ENCODE assay signal across 22 cellular contexts in the genomic region with DNA sequence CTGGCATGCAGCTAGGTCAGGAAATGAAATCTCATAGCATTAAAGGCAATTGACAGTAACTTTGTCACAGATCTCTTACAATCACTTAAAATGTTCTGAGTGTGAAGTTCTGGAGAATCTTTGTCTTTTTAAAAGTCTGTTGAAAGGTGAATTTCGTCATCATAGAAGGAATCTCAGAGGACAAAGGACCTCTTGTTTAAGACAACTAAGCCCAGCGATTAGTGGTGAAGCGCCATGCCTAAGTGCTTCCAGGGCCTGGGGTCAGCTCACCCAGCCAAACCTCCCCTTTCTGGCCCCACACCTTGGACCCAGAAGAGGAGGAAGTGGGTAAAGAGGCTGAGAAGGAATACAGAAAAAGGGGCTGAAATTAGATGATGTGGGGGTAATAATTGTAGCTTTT. TPM values are rescaled to one million over a fixed set of nuclear protein-coding genes. Genes with fewer than 3 reads are reported as not detected.
DNase-seq lines count a peak whose midpoint lies in the region; ATAC-seq, FAIRE-seq and TF ChIP-seq lines count a peak whose summit lies in the region.
"Had no signal": no experiment of that assay in that cellular context is flagged by ENCODE, and none has a peak within 500 bp of the region (broad histone marks: within the 10 kb centered on the region; RNA-seq: fewer than 3 reads in every experiment).

No MANE protein-coding gene starts in this region.

- intact Hi-C loops in ovary (cut with DNase I), result loop anchor here in 1 of 4 donors (5.0 kb wide), 1 partner anchor 1977 kb away; no protein-coding TSS in a partner anchor
- intact Hi-C loops in vagina (cut with DNase I), result no loop called here

- TF ChIP-seq EP300 in A549 (IDR thresholded peaks at IDR 0.05) (no peak), ovary (IDR thresholded peaks at IDR 0.05) (no peak)

- WGBS in A549 (ENCODE audit: missing lambda C conversion rate), result 52% methylated on average over 3 of the region's 3 CpGs
- WGBS in HUES64, result 88% methylated on average over 1 of the region's 3 CpGs
- WGBS in endodermal cell (ENCODE audit: insufficient coverage in 1 of 2, insufficient read length in 1 of 2), 2 experiments, result 40 to 72% methylated on average over 1 to 3 of the region's 3 CpGs
- 61 to 69% (median 64%) methylated on average over 3 of the region's 3 CpGs for WGBS in ovary, 3 donors

- TF ChIP-seq RAD21 in A549 (conservative IDR thresholded peaks at IDR 0.05 in 1 of 2, IDR thresholded peaks at IDR 0.05 in 1 of 2), result no peak

- H3K4me1 Mint-ChIP-seq in endodermal cell (peaks cover 16% of the 10 kb centered on the region), neural progenitor cell (peaks cover 26% of the 10 kb centered on the region)

- H3K4me3 ChIP-seq in A549 (no peak overlapping the region), HUES64 (ENCODE audit: low read length) (no peak overlapping the region), endodermal cell (ENCODE audit: low read length) (no peak overlapping the region), neural progenitor cell (no peak overlapping the region), ovary (no peak overlapping the region), vagina (no peak overlapping the region)
- H3K4me3 ChIP-seq: spleen, stomach had no signal

- H3K4me3 Mint-ChIP-seq in endodermal cell (no peak overlapping the region), neural progenitor cell (no peak overlapping the region)
- H3K4me3 Mint-ChIP-seq: activated T-cell treated with anti-CD3 and anti-CD28 coated beads, Interleukin-2, amount 50 U/mL, for 72 hours; nephron had no signal

- H3K9ac ChIP-seq in HUES64 (ENCODE audit: low read depth, low read length) (no peak overlapping the region), endodermal cell (ENCODE audit: extremely low read depth, low read length, poor library complexity, severe bottlenecking) (no peak overlapping the region), neural progenitor cell (no peak overlapping the region)

- H3K36me3 ChIP-seq in HUES64 (ENCODE audit: insufficient read depth, low read length) (no peaks in the 10 kb centered on the region), endodermal cell (ENCODE audit: control insufficient read depth, insufficient read depth, low read length) (no peaks in the 10 kb centered on the region), neural progenitor cell (no peaks in the 10 kb centered on the region), ovary (no peaks in the 10 kb centered on the region), vagina (no peaks in the 10 kb centered on the region)
- H3K36me3 ChIP-seq: spleen, stomach had no signal

- H3K9me3 ChIP-seq in A549 (no peaks in the 10 kb centered on the region), HUES64 (ENCODE audit: insufficient read depth, low read depth, low read length) (no peaks in the 10 kb centered on the region), endodermal cell (ENCODE audit: control insufficient read depth, low read length) (no peaks in the 10 kb centered on the region), neural progenitor cell (ENCODE audit: low read depth) (no peaks in the 10 kb centered on the region), ovary (no peaks in the 10 kb centered on the region), vagina (no peaks in the 10 kb centered on the region)
- H3K9me3 ChIP-seq: spleen had no signal

- POLR2A ChIA-PET in A549 (lab: Yijun Ruan, JAX), result no interaction called here

- no peak for TF ChIP-seq POLR2A in A549 (IDR thresholded peaks at IDR 0.05; ENCODE audit: low read length)
- TF ChIP-seq POLR2A in ovary (IDR thresholded peaks at IDR 0.05), result no peak
- TF ChIP-seq POLR2A in vagina (IDR thresholded peaks at IDR 0.05), result no peak

- no peak for DNase-seq in A549 (ENCODE audit: low read depth in 1 of 2, low spot score in 1 of 2)
- no peak for DNase-seq in endodermal cell
- DNase-seq in neural progenitor cell (ENCODE audit: low spot score), result peak; percentile 22
- no peak for DNase-seq in ovary
- no peak for DNase-seq in vagina (ENCODE audit: extremely low spot score in 2 of 2)
- DNase-seq in SK-N-DZ (ENCODE audit: low spot score), result no peak
- DNase-seq: activated naive CD4-positive, alpha-beta T cell treated with anti-CD3 and anti-CD28 coated beads, Interleukin-2, amount 50 U/mL, for 16 hours; activated T-cell treated with anti-CD3 and anti-CD28 coated beads, Interleukin-2, amount 50 U/mL, for 72 hours; aorta; left colon; NCI-H1105 treated with DMSO at 0.1 percent for 48 hours; NCI-H526; spleen; stimulated activated CD4-positive, alpha-beta T cell treated with anti-CD3 and anti-CD28 coated beads, Interleukin-4, amount 100 ng/mL, for 24 hours; stomach had no signal

- H2AFZ ChIP-seq in neural progenitor cell (replicated peaks), result no peak overlapping the region

- H3K27me3 Mint-ChIP-seq in endodermal cell (ENCODE audit: insufficient read depth) (no peaks in the 10 kb centered on the region), neural progenitor cell (ENCODE audit: insufficient read depth, low read depth) (peaks cover 4% of the 10 kb centered on the region)

- no peaks in the 10 kb centered on the region for H3K79me2 ChIP-seq in neural progenitor cell (ENCODE audit: low read depth)

- H3K9me3 Mint-ChIP-seq in endodermal cell (no peaks in the 10 kb centered on the region), neural progenitor cell (no peaks in the 10 kb centered on the region)
- H3K9me3 Mint-ChIP-seq: activated T-cell treated with anti-CD3 and anti-CD28 coated beads, Interleukin-2, amount 50 U/mL, for 72 hours had no signal

- TF ChIP-seq CTCF in A549 (IDR thresholded peaks at IDR 0.05) (no peak), endodermal cell (conservative IDR thresholded peaks at IDR 0.05) (no peak), neural progenitor cell (IDR thresholded peaks at IDR 0.05) (no peak), ovary (IDR thresholded peaks at IDR 0.05) (no peak), vagina (IDR thresholded peaks at IDR 0.05) (no peak)

- no peaks in the 10 kb centered on the region for H3K27me3 ChIP-seq in HUES64 (ENCODE audit: insufficient read depth, low read length)
- H3K27me3 ChIP-seq in endodermal cell (ENCODE audit: control insufficient read depth, insufficient read depth, low read length, poor library complexity, severe bottlenecking), result no peaks in the 10 kb centered on the region
- no peaks in the 10 kb centered on the region for H3K27me3 ChIP-seq in neural progenitor cell
- H3K27me3 ChIP-seq in ovary, result no peaks in the 10 kb centered on the region
- H3K27me3 ChIP-seq in vagina, result no peaks in the 10 kb centered on the region

- ATAC-seq in A549 (no peak), GM21786 (IDR thresholded peaks at IDR 0.05; ENCODE audit: unreplicated experiment) (no peak)
- ATAC-seq: activated T-cell treated with anti-CD3 and anti-CD28 coated beads, Interleukin-2, amount 50 U/mL, for 72 hours; left colon had no signal

- peak; percentile 46 for FAIRE-seq in A549 (lab: Jason Lieb, UNC)
- FAIRE-seq: A204.1, TTC549 had no signal

- no peaks in the 10 kb centered on the region for H3K36me3 Mint-ChIP-seq in endodermal cell (ENCODE audit: low read depth)
- H3K36me3 Mint-ChIP-seq in neural progenitor cell, result no peaks in the 10 kb centered on the region

- CTCF ChIA-PET in A549 (lab: Yijun Ruan, JAX), result interaction anchor here (1.1 kb wide), 1 partner anchor 48 kb away, joined by 3 read pairs; no protein-coding TSS in a partner anchor

- peaks cover 17% of the 10 kb centered on the region for H3F3A ChIP-seq in neural progenitor cell (ENCODE audit: low read depth)

- H3K4me1 ChIP-seq in A549, result no peaks in the 10 kb centered on the region
- H3K4me1 ChIP-seq in HUES64 (ENCODE audit: insufficient read depth, low read length), result peaks cover 6% of the 10 kb centered on the region; the same call in 1 of the 2 replicates
- H3K4me1 ChIP-seq in endodermal cell (ENCODE audit: control insufficient read depth, insufficient read depth, low read length), result no peaks in the 10 kb centered on the region
- H3K4me1 ChIP-seq in neural progenitor cell, result peaks cover 7% of the 10 kb centered on the region
- no peaks in the 10 kb centered on the region for H3K4me1 ChIP-seq in ovary (ENCODE audit: insufficient read depth)
- H3K4me1 ChIP-seq in vagina, result no peaks in the 10 kb centered on the region
- H3K4me1 ChIP-seq: spleen, stomach had no signal

- no peak overlapping the region for H3K4me2 ChIP-seq in A549
- peak overlapping the region; percentile 15 for H3K4me2 ChIP-seq in neural progenitor cell

- no peaks in the 10 kb centered on the region for H4K20me1 ChIP-seq in neural progenitor cell (ENCODE audit: low read depth)

- peak overlapping the region; percentile 54 for H3K27ac Mint-ChIP-seq in endodermal cell
- H3K27ac Mint-ChIP-seq in neural progenitor cell, result peak overlapping the region; percentile 78
- H3K27ac Mint-ChIP-seq: activated T-cell treated with anti-CD3 and anti-CD28 coated beads, Interleukin-2, amount 50 U/mL, for 72 hours had no signal

- H3K27ac ChIP-seq in A549 (no peak overlapping the region), HUES64 (ENCODE audit: low read depth, low read length) (peak overlapping the region; percentile 46; the same call in 1 of the 2 replicates), endodermal cell (ENCODE audit: low read depth, low read length) (peak overlapping the region; percentile 75), neural progenitor cell (no peak overlapping the region), ovary (no peak overlapping the region), vagina (no peak overlapping the region)
- H3K27ac ChIP-seq: spleen, stomach had no signal

TF ChIP-seq in A549, 52 proteins besides CTCF, POLR2A, EP300 and RAD21 (continues in another document):
- TF ChIP-seq NR3C1 (IDR thresholded peaks at IDR 0.05), result no peak
- no peak for TF ChIP-seq MYC (IDR thresholded peaks at IDR 0.05; ENCODE audit: borderline replicate concordance, low read length)
- no peak for TF ChIP-seq RNF2 (IDR thresholded peaks at IDR 0.05; ENCODE audit: borderline replicate concordance, low read depth)

RNA-seq across cellular contexts. Expression of a gene that starts 8.5 kb away (rescaled TPM):
- polyA plus RNA-seq in A549 (2011; rRNA removed) (not detected in 2 replicates), A549 (2017; fragmentation: RNase III; extraction: RNeasy Plus Mini Kit Qiagen cat#74134 plus additional on column Dnase treatment) (not detected in 3 replicates), ovary (under 1 TPM; 0.02 to 0.37 TPM)
- not detected in 2 replicates for polyA plus RNA-seq in A549 (2012; cell fraction: cytosol; rRNA removed)
- not detected in 2 replicates for polyA plus RNA-seq in A549 (2012; cell fraction: nucleus; rRNA removed)
- not detected in 2 replicates for polyA minus RNA-seq in A549 (2011; rRNA and poly(A)+ RNA removed)
- polyA plus RNA-seq in HUES64 (2013, experiment 1 of 2), result not detected
- polyA plus RNA-seq in HUES64 (2013, experiment 2 of 2), result not detected
- total RNA-seq in endodermal cell (not detected), neural progenitor cell (ENCODE audit: low replicate concordance) (not detected in 2 replicates), ovary (under 1 TPM in 2 of 7 donors, not detected in 5; 0.30 to 0.34 TPM), vagina (not detected)
- not detected for polyA plus RNA-seq in endodermal cell (2013, experiment 1 of 2)
- 0.21 TPM for polyA plus RNA-seq in endodermal cell (2013, experiment 2 of 2)
- not detected in 2 replicates for polyA plus RNA-seq in SK-N-DZ (2014; cell fraction: cytosol; rRNA removed)
- polyA plus RNA-seq in SK-N-DZ (2014; cell fraction: nucleus; rRNA removed), result not detected in 2 replicates
- total RNA-seq: activated T-cell treated with anti-CD3 and anti-CD28 coated beads, Interleukin-2, amount 50 U/mL, for 72 hours; glomerular endothelial cell; left colon; stomach had no signal
- polyA plus RNA-seq: BJ, spleen, stomach had no signal

Comparison
In these comparisons a context has a peak if more than half of its experiments do, and no peak if none do; other contexts are left out.
1. H3K27ac ChIP-seq: peak in HUES64 (single experiment) and endodermal cell (single experiment); none in A549 (0 of 2), neural progenitor cell (single experiment), ovary (0 of 2) and vagina (single experiment).